ENCODE assay signal across 33 cellular contexts in genomic region chr3:125157183-125157582, GRCh38.
"Had no signal": no experiment of that assay in that cellular context is flagged by ENCODE, and none has a peak within 500 bp of the region (broad histone marks: within the 10 kb centered on the region; RNA-seq: fewer than 3 reads in every experiment).

No MANE protein-coding gene starts in this region.

- DNase-seq: activated CD4-positive, alpha-beta T cell treated with anti-CD3 and anti-CD28 coated beads for 1 hour; activated CD4-positive, alpha-beta T cell treated with anti-CD3 and anti-CD28 coated beads for 48 hours; activated CD4-positive, CD25-positive, alpha-beta regulatory T cell; activated CD8-positive, alpha-beta T cell treated with anti-CD3 and anti-CD28 coated beads for 36 hours; activated effector memory CD4-positive, alpha-beta T cell treated with anti-CD3 and anti-CD28 coated beads, Interleukin-2, amount 50 U/mL, for 16 hours; activated naive CD4-positive, alpha-beta T cell; activated naive CD4-positive, alpha-beta T cell treated with anti-CD3 and anti-CD28 coated beads, Interleukin-2, amount 50 U/mL, for 16 hours; activated naive CD8-positive, alpha-beta T cell treated with anti-CD3 and anti-CD28 coated beads for 36 hours; activated T-cell treated with anti-CD3 and anti-CD28 coated beads, Interleukin-2, amount 50 U/mL, for 1 hour; activated T-cell treated with anti-CD3 and anti-CD28 coated beads, Interleukin-2, amount 50 U/mL, for 72 hours; amniotic stem cell; aorta; brain microvascular endothelial cell; central memory CD4-positive, alpha-beta T cell; NCI-H1105; NCI-H1417 treated with DMSO at 0.1 percent for 48 hours; NCI-H187 treated with DMSO at 0.1 percent for 48 hours; NCI-H2081; NCI-H2171 treated with DMSO at 0.1 percent for 48 hours; NCI-H2227 treated with DMSO at 0.1 percent for 48 hours; NCI-H446; NCI-H510A treated with DMSO at 0.1 percent for 48 hours; NCI-H69; NCI-H82; SIG-M5; SW 1271; T-helper 1 cell; T-helper 2 cell; T-helper 9 cell; WERI-Rb-1 had no signal

- H3K9me3 Mint-ChIP-seq: activated CD8-positive, alpha-beta T cell treated with anti-CD3 and anti-CD28 coated beads for 36 hours; activated naive CD8-positive, alpha-beta T cell treated with anti-CD3 and anti-CD28 coated beads for 36 hours; activated T-cell treated with anti-CD3 and anti-CD28 coated beads, Interleukin-2, amount 50 U/mL, for 72 hours; activated T-helper 17 cell treated with anti-CD3 and anti-CD28 coated beads, Interleukin-2, amount 50 U/mL, for 72 hours had no signal

- H3K36me3 ChIP-seq: brain microvascular endothelial cell, WERI-Rb-1 had no signal

- H3K27ac ChIP-seq: brain microvascular endothelial cell, RWPE1, WERI-Rb-1 had no signal

- H3K27ac Mint-ChIP-seq: activated CD8-positive, alpha-beta T cell treated with anti-CD3 and anti-CD28 coated beads for 36 hours; activated naive CD8-positive, alpha-beta T cell treated with anti-CD3 and anti-CD28 coated beads for 36 hours; activated T-cell treated with anti-CD3 and anti-CD28 coated beads, Interleukin-2, amount 50 U/mL, for 72 hours; activated T-helper 17 cell treated with anti-CD3 and anti-CD28 coated beads, Interleukin-2, amount 50 U/mL, for 72 hours had no signal

- ATAC-seq: activated CD8-positive, alpha-beta T cell treated with anti-CD3 and anti-CD28 coated beads for 36 hours; activated T-cell treated with anti-CD3 and anti-CD28 coated beads, Interleukin-2, amount 50 U/mL, for 72 hours; activated T-helper 17 cell treated with anti-CD3 and anti-CD28 coated beads, Interleukin-2, amount 50 U/mL, for 72 hours; Right ventricle myocardium inferior had no signal

- H3K4me3 Mint-ChIP-seq: activated CD8-positive, alpha-beta T cell treated with anti-CD3 and anti-CD28 coated beads for 36 hours; activated naive CD8-positive, alpha-beta T cell treated with anti-CD3 and anti-CD28 coated beads for 36 hours; activated T-cell treated with anti-CD3 and anti-CD28 coated beads, Interleukin-2, amount 50 U/mL, for 72 hours; activated T-helper 17 cell treated with anti-CD3 and anti-CD28 coated beads, Interleukin-2, amount 50 U/mL, for 72 hours had no signal

- H3K27me3 ChIP-seq: brain microvascular endothelial cell had no signal
